ENCODE assay signal across 1 cellular context in the genomic region with DNA sequence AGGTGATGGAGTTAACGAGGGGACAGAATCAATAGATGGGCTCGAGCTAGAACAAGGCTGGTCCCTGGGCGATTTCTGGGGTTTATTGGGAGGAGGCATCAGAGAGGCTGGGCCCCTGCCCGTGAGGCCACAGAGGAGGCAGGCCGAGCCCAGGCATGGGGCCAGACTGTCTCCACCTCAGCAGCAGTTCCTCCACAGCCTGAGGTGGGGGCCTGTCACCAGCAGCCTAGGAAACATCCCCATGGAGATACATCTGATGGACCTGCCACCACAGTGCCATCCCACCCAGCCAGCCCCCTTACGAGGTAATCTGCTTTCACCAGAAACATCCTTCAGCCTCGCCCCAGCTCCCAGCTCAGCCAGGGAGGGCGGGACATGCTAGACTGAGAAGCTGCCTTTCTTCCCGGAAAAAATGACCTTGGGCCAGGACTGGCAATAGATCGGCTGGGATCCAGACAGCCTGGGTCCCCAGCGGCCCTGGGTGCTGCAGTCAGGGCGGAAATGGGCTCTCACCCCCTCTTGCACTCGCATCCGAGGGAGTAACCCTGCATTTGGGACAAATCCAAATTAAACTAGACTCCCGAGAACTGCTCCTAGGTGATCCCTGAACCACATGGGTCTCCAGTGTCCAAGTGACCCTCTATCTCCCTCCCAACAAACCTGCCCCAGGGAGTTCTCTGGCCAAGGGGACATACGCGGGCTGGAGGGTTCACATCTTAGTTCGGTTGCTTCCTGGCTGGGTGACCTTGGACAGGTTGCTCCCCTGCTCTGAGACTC.
A peak's percentile ranks its signal among the peaks of the same experiment; 100 is the strongest.
TF ChIP-seq lines count a peak whose summit lies in the region.

No MANE protein-coding gene starts in this region.

TF ChIP-seq in HEK293, 187 proteins besides CTCF, POLR2A, EP300 and RAD21 (continued from another document):
- TF ChIP-seq, protein P1, sequence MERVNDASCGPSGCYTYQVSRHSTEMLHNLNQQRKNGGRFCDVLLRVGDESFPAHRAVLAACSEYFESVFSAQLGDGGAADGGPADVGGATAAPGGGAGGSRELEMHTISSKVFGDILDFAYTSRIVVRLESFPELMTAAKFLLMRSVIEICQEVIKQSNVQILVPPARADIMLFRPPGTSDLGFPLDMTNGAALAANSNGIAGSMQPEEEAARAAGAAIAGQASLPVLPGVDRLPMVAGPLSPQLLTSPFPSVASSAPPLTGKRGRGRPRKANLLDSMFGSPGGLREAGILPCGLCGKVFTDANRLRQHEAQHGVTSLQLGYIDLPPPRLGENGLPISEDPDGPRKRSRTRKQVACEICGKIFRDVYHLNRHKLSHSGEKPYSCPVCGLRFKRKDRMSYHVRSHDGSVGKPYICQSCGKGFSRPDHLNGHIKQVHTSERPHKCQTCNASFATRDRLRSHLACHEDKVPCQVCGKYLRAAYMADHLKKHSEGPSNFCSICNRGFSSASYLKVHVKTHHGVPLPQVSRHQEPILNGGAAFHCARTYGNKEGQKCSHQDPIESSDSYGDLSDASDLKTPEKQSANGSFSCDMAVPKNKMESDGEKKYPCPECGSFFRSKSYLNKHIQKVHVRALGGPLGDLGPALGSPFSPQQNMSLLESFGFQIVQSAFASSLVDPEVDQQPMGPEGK (tag by site-specific recombination; IDR thresholded peaks at IDR 0.05), result 0 out of 2 replicates have a peak, but pooled peaks have one; percentile 6
- peak; percentile 32; the same call in 1 of the 2 replicates for TF ChIP-seq GLIS2 (tag by site-specific recombination; IDR thresholded peaks at IDR 0.05)
- no peak for TF ChIP-seq HOXD13 (CRISPR knock-in tag; IDR thresholded peaks at IDR 0.05; ENCODE audit: borderline replicate concordance)
